Comparison of ENCODE assay signal across 11 cellular contexts in the genomic region with DNA sequence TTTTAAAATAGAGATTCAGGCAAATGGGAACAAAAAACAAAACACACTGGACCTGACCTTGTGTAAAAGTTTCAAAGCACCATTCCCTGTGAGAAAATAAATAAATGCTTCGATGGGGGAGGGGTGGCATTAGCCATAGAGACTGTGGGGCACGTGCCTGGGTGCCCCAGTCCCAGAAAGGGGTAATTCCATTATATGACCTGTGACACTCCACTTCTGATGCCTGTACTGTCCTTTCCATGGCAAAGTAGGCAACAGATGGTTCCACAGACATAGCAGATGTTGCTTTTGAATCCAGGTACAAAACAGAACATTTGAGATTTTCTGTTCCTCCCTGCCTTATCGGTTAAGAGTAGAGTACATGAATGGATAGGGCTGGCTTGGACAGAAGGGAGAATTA. TPM values are rescaled to one million over a fixed set of nuclear protein-coding genes. Genes with fewer than 3 reads are reported as not detected.
DNase-seq lines count a peak whose midpoint lies in the region; ATAC-seq and TF ChIP-seq lines count a peak whose summit lies in the region.
"Had no signal": no experiment of that assay in that cellular context is flagged by ENCODE, and none has a peak within 500 bp of the region (broad histone marks: within the 10 kb centered on the region; RNA-seq: fewer than 3 reads in every experiment).

No MANE protein-coding gene starts in this region.

- no peak overlapping the region for H2AFZ ChIP-seq in SK-N-SH (ENCODE audit: low read depth)

- H3K4me3 ChIP-seq in HUES6 (ENCODE audit: low read depth, low read length) (0 out of 2 replicates have a peak overlapping the region, but pooled peaks have one; percentile 11), SK-N-SH (ENCODE audit: low read depth in 2 of 2, low read length in 1 of 2) (0 out of 4 replicates have a peak overlapping the region, but pooled peaks of 1 of the 2 experiments have one; percentile 84), lung (no peak overlapping the region), subcutaneous abdominal adipose tissue (ENCODE audit: low read depth in 1 of 5, low read length in 5 of 5) (peak overlapping the region in 3 of 5 donors; percentile 36 to 38 (median 38)), HAP-1 (no peak overlapping the region)

- no peak overlapping the region for H3K4me3 Mint-ChIP-seq in activated CD4-positive, alpha-beta T cell treated with anti-CD3 and anti-CD28 coated beads for 36 hours
- H3K4me3 Mint-ChIP-seq in activated T-cell treated with anti-CD3 and anti-CD28 coated beads, Interleukin-2, amount 50 U/mL, for 72 hours = no peak overlapping the region
- H3K4me3 Mint-ChIP-seq: activated naive CD4-positive, alpha-beta T cell treated with anti-CD3 and anti-CD28 coated beads, Interleukin-2, amount 10 ng/mL, durations not matched to agents 7 days and 5 days; stimulated activated naive CD8-positive, alpha-beta T cell treated with anti-CD3 and anti-CD28 coated beads, Interleukin-15, Interleukin-2, amounts not matched to agents 100 ng/mL and 50 ng/mL, for 24 hours had no signal

- H3F3A ChIP-seq in SK-N-SH (replicated peaks; ENCODE audit: insufficient read depth) = peaks cover 45% of the 10 kb centered on the region

- no peaks in the 10 kb centered on the region for H3K9me3 Mint-ChIP-seq in activated CD4-positive, alpha-beta T cell treated with anti-CD3 and anti-CD28 coated beads for 36 hours (ENCODE audit: low read depth)
- no peaks in the 10 kb centered on the region for H3K9me3 Mint-ChIP-seq in activated T-cell treated with anti-CD3 and anti-CD28 coated beads, Interleukin-2, amount 50 U/mL, for 72 hours
- H3K9me3 Mint-ChIP-seq: activated naive CD4-positive, alpha-beta T cell treated with anti-CD3 and anti-CD28 coated beads, Interleukin-2, amount 10 ng/mL, durations not matched to agents 7 days and 5 days; stimulated activated naive CD8-positive, alpha-beta T cell treated with anti-CD3 and anti-CD28 coated beads, Interleukin-15, Interleukin-2, amounts not matched to agents 100 ng/mL and 50 ng/mL, for 24 hours had no signal

- H4K20me1 ChIP-seq in SK-N-SH (ENCODE audit: insufficient read depth) = no peaks in the 10 kb centered on the region

- H3K79me2 ChIP-seq in SK-N-SH (ENCODE audit: insufficient read depth) = peaks cover 86% of the 10 kb centered on the region

- no peak overlapping the region for H3K27ac Mint-ChIP-seq in activated CD4-positive, alpha-beta T cell treated with anti-CD3 and anti-CD28 coated beads for 36 hours
- H3K27ac Mint-ChIP-seq in activated T-cell treated with anti-CD3 and anti-CD28 coated beads, Interleukin-2, amount 50 U/mL, for 72 hours = no peak overlapping the region
- H3K27ac Mint-ChIP-seq: activated naive CD4-positive, alpha-beta T cell treated with anti-CD3 and anti-CD28 coated beads, Interleukin-2, amount 10 ng/mL, durations not matched to agents 7 days and 5 days; stimulated activated naive CD8-positive, alpha-beta T cell treated with anti-CD3 and anti-CD28 coated beads, Interleukin-15, Interleukin-2, amounts not matched to agents 100 ng/mL and 50 ng/mL, for 24 hours had no signal

- no peaks in the 10 kb centered on the region for H3K36me3 ChIP-seq in HUES6 (ENCODE audit: control insufficient read depth, insufficient read depth, low read length)
- no peaks in the 10 kb centered on the region for H3K36me3 ChIP-seq in SK-N-SH (replicated peaks in 1 of 2; ENCODE audit: control insufficient read depth in 1 of 2, insufficient read depth in 2 of 2, low read length in 1 of 2)
- no peaks in the 10 kb centered on the region for H3K36me3 ChIP-seq in lung (ENCODE audit: control insufficient read depth in 2 of 2, insufficient read depth in 2 of 2, low read length in 2 of 2)
- H3K36me3 ChIP-seq in subcutaneous abdominal adipose tissue (ENCODE audit: control insufficient read depth in 5 of 5, insufficient read depth in 5 of 5, low read length in 5 of 5) = no peaks in the 10 kb centered on the region
- H3K36me3 ChIP-seq in HAP-1 (replicated peaks) = no peaks in the 10 kb centered on the region

- H3K36me3 Mint-ChIP-seq in activated CD4-positive, alpha-beta T cell treated with anti-CD3 and anti-CD28 coated beads for 36 hours (ENCODE audit: low read depth) = no peaks in the 10 kb centered on the region
- H3K36me3 Mint-ChIP-seq in activated T-cell treated with anti-CD3 and anti-CD28 coated beads, Interleukin-2, amount 50 U/mL, for 72 hours (ENCODE audit: insufficient read depth in 2 of 2) = no peaks in the 10 kb centered on the region
- H3K36me3 Mint-ChIP-seq: activated naive CD4-positive, alpha-beta T cell treated with anti-CD3 and anti-CD28 coated beads, Interleukin-2, amount 10 ng/mL, durations not matched to agents 7 days and 5 days had no signal

- no peak for ATAC-seq in lung (ENCODE audit: insufficient read depth, low FRiP score)
- ATAC-seq in activated CD4-positive, alpha-beta T cell treated with anti-CD3 and anti-CD28 coated beads for 36 hours = no peak
- no peak for ATAC-seq in activated T-cell treated with anti-CD3 and anti-CD28 coated beads, Interleukin-2, amount 50 U/mL, for 72 hours (replicated peaks in 1 of 2)

- no peak overlapping the region for H3K9ac ChIP-seq in HUES6 (ENCODE audit: low read length)
- peak overlapping the region; percentile 97 for H3K9ac ChIP-seq in SK-N-SH
- H3K9ac ChIP-seq in subcutaneous abdominal adipose tissue (ENCODE audit: low read length in 5 of 5) = peak overlapping the region in 2 of 5 donors; percentile 97 to 98

- WGBS in SK-N-SH (ENCODE audit: low lambda C conversion rate) = 83% methylated on average over 3 of the region's 3 CpGs
- WGBS in lung, 2 donors = 82 to 93% methylated on average over 3 of the region's 3 CpGs

- POLR2A ChIA-PET in SK-N-SH (lab: Yijun Ruan, JAX) = no interaction called here
- POLR2A ChIA-PET in activated CD4-positive, alpha-beta T cell treated with anti-CD3 and anti-CD28 coated beads for 36 hours (lab: Charles Lee) = interaction anchor here (0.6 kb wide), 1 partner anchor 373 kb away, joined by 5 read pairs; no protein-coding TSS in a partner anchor

- peaks cover 29% of the 10 kb centered on the region for H3K27me3 Mint-ChIP-seq in activated CD4-positive, alpha-beta T cell treated with anti-CD3 and anti-CD28 coated beads for 36 hours
- peaks cover 36% of the 10 kb centered on the region for H3K27me3 Mint-ChIP-seq in activated T-cell treated with anti-CD3 and anti-CD28 coated beads, Interleukin-2, amount 50 U/mL, for 72 hours (ENCODE audit: low read depth)

- peaks cover 56% of the 10 kb centered on the region for H3K4me1 ChIP-seq in HUES6 (ENCODE audit: control insufficient read depth, insufficient read depth, low read length)
- H3K4me1 ChIP-seq in SK-N-SH (ENCODE audit: control insufficient read depth in 1 of 2, insufficient read depth in 2 of 2, low read depth in 1 of 2, low read length in 1 of 2) = peaks cover 7 to 28% of the 10 kb centered on the region in 2 experiments
- H3K4me1 ChIP-seq in lung (ENCODE audit: control insufficient read depth in 2 of 2, insufficient read depth in 2 of 2, low read length in 2 of 2) = peaks cover 8 to 16% of the 10 kb centered on the region in 2 donors
- H3K4me1 ChIP-seq in subcutaneous abdominal adipose tissue (ENCODE audit: control insufficient read depth in 5 of 5, insufficient read depth in 5 of 5, low read length in 5 of 5) = peaks cover 0 to 81% (median 69%) of the 10 kb centered on the region in 5 donors
- peaks cover 11% of the 10 kb centered on the region for H3K4me1 ChIP-seq in HAP-1

- no peak for TF ChIP-seq CTCF in SK-N-SH (IDR thresholded peaks at IDR 0.05)
- TF ChIP-seq CTCF in lung (IDR thresholded peaks at IDR 0.05; ENCODE audit: control extremely low read depth, extremely low read depth) = no peak
- no peak for TF ChIP-seq CTCF in GM10266 (IDR thresholded peaks at IDR 0.05; ENCODE audit: control insufficient read depth, insufficient read depth, low read depth, missing control alignments)

- H3K9me3 ChIP-seq in HUES6 (ENCODE audit: control insufficient read depth, insufficient read depth, low read depth, low read length) (no peaks in the 10 kb centered on the region), SK-N-SH (no peaks in the 10 kb centered on the region), lung (ENCODE audit: control insufficient read depth in 2 of 2, insufficient read depth in 1 of 2, low read length in 1 of 2) (no peaks in the 10 kb centered on the region), subcutaneous abdominal adipose tissue (ENCODE audit: control insufficient read depth in 5 of 5, low read length in 5 of 5) (no peaks in the 10 kb centered on the region), HAP-1 (no peaks in the 10 kb centered on the region)

- DNase-seq in SK-N-SH (no peak), lung (ENCODE audit: low spot score) (no peak), HAP-1 (ENCODE audit: low spot score in 2 of 2) (no peak), GM10266 (ENCODE audit: extremely low spot score) (no peak)
- no peak for DNase-seq in activated CD4-positive, alpha-beta T cell treated with anti-CD3 and anti-CD28 coated beads for 36 hours
- no peak for DNase-seq in activated T-cell treated with anti-CD3 and anti-CD28 coated beads, Interleukin-2, amount 50 U/mL, for 72 hours
- DNase-seq: activated naive CD4-positive, alpha-beta T cell treated with anti-CD3 and anti-CD28 coated beads, Interleukin-2, amount 10 ng/mL, durations not matched to agents 7 days and 5 days; NCI-H1436 had no signal

- H3K4me2 ChIP-seq in SK-N-SH = peak overlapping the region; percentile 81

- no peak for TF ChIP-seq RAD21 in SK-N-SH (IDR thresholded peaks at IDR 0.05; ENCODE audit: low read length)

- no peaks in the 10 kb centered on the region for H3K9me2 ChIP-seq in SK-N-SH

- TF ChIP-seq EP300 in SK-N-SH (IDR thresholded peaks at IDR 0.05; ENCODE audit: borderline replicate concordance in 1 of 2, low read depth in 1 of 2, low read length in 1 of 2) = no peak

- no peak overlapping the region for H3K27ac ChIP-seq in HUES6 (ENCODE audit: low read depth, low read length)
- peak overlapping the region; percentile 28 to 98; a peak in 3 of 4 replicates for H3K27ac ChIP-seq in SK-N-SH (ENCODE audit: low read depth in 2 of 2, low read length in 1 of 2)
- H3K27ac ChIP-seq in lung (ENCODE audit: low read depth in 1 of 2, low read length in 1 of 2) = peak overlapping the region; percentile 41 to 97
- peak overlapping the region; percentile 96 for H3K27ac ChIP-seq in subcutaneous abdominal adipose tissue (ENCODE audit: low read depth, low read length)

- H3K4me1 Mint-ChIP-seq in activated CD4-positive, alpha-beta T cell treated with anti-CD3 and anti-CD28 coated beads for 36 hours = peaks cover 11% of the 10 kb centered on the region
- H3K4me1 Mint-ChIP-seq in activated T-cell treated with anti-CD3 and anti-CD28 coated beads, Interleukin-2, amount 50 U/mL, for 72 hours (ENCODE audit: low read depth) = peaks cover 10% of the 10 kb centered on the region

- CTCF ChIA-PET in SK-N-SH (lab: Yijun Ruan, JAX) = interaction anchor here (0.6 kb wide), 1 partner anchor 145 kb away, joined by 3 read pairs; no protein-coding TSS in a partner anchor
- CTCF ChIA-PET in activated CD4-positive, alpha-beta T cell treated with anti-CD3 and anti-CD28 coated beads for 36 hours (lab: Charles Lee) = interaction anchor here (0.6 to 0.7 kb wide), 2 partner anchors 59 to 266 kb away, joined by 3 to 4 read pairs; no protein-coding TSS in a partner anchor

- intact Hi-C loops in activated CD4-positive, alpha-beta T cell treated with anti-CD3 and anti-CD28 coated beads for 36 hours (cut with DNase I, micrococcal nuclease) = no loop called here

- in situ Hi-C loops in HAP-1 (cut with MboI; ENCODE audit: low sequenced_read_pairs) = no loop called here

- peaks cover 16% of the 10 kb centered on the region; the same call in 1 of the 2 replicates for H3K27me3 ChIP-seq in HUES6 (ENCODE audit: control insufficient read depth, insufficient read depth, low read length)
- no peaks in the 10 kb centered on the region for H3K27me3 ChIP-seq in SK-N-SH (ENCODE audit: insufficient read depth)
- H3K27me3 ChIP-seq in lung (ENCODE audit: control insufficient read depth, insufficient read depth) = no peaks in the 10 kb centered on the region
- H3K27me3 ChIP-seq in subcutaneous abdominal adipose tissue (ENCODE audit: control insufficient read depth in 5 of 5, insufficient read depth in 4 of 5, low read length in 5 of 5) = no peaks in the 10 kb centered on the region
- peaks cover 2% of the 10 kb centered on the region; the same call in 1 of the 2 replicates for H3K27me3 ChIP-seq in HAP-1 (ENCODE audit: low read depth)

RNA-seq across cellular contexts. Expression of gene PHLDB2, which starts 3.9 kb away (rescaled TPM):
- polyA plus RNA-seq in SK-N-SH (2012; rRNA removed) (18.0 and 23.3 TPM in 2 replicates), lung (10 to 100 TPM; 14.4 to 19.7 TPM)
- 18.0 and 21.5 TPM in 2 replicates for polyA plus RNA-seq in SK-N-SH (2012; cell fraction: cytosol; rRNA removed)
- 36.7 and 73.8 TPM in 2 replicates for polyA plus RNA-seq in SK-N-SH (2012; cell fraction: nucleus; rRNA removed)
- 10 to 100 TPM; 33.6 to 58.1 TPM for total RNA-seq in lung
- total RNA-seq in activated CD4-positive, alpha-beta T cell treated with anti-CD3 and anti-CD28 coated beads for 36 hours = under 1 TPM; 0.75 to 0.81 TPM
- 1 to 10 TPM; 1.1 to 2.5 TPM for total RNA-seq in activated T-cell treated with anti-CD3 and anti-CD28 coated beads, Interleukin-2, amount 50 U/mL, for 72 hours

Comparison
In these comparisons a context has a peak if more than half of its experiments do, and no peak if none do; other contexts are left out.
1. H3K4me3 ChIP-seq: peak in HUES6 (single experiment) and subcutaneous abdominal adipose tissue (3 of 5); none in lung (single experiment) and HAP-1 (single experiment).
2. RNA of gene PHLDB2, which starts 3.9 kb away (total RNA-seq): 33.6 to 58.1 TPM in lung; 1.1 to 2.5 TPM in activated T-cell treated with anti-CD3 and anti-CD28 coated beads, Interleukin-2, amount 50 U/mL, for 72 hours and 0.75 to 0.81 TPM in activated CD4-positive, alpha-beta T cell treated with anti-CD3 and anti-CD28 coated beads for 36 hours; every median in the first group is over 10 times any median in the second.